In the genomic region with DNA sequence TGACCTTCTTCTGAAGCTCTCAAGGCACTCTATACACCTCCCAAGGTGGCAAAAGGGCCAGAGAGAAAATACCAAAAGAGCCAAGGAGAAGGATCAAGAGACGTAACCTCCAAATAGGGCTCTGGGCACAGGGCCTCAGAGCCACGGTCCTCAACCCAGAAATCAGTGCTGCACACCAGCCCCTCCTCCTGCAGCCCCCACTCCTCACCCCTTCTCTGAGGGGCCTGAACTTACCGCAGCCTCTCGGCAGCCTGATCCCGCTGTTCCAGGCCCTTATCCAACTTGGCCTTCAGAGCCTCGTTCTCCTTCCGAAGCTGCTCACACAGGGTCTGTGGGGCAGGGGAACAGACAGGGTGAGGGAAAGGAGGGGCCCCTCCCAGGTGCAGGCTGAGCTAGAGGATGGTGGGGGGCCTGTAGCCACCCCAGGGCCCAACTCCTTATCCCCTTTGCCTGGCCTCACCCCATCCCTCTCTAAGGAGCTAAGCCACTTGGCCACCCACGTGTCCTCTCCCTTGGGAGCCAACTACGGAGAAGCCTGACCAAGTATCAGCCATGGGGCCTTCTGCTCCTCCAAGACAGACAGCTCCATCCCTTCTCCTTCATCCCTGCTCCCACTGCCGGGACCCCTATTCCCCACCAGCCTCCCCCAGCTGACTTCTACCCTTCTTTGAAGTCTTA, we compare ENCODE assay signal across 8 cellular contexts. TPM values are rescaled to one million over a fixed set of nuclear protein-coding genes. Genes with fewer than 3 reads are reported as not detected.
A peak's percentile ranks its signal among the peaks of the same experiment; 100 is the strongest.
DNase-seq lines count a peak whose midpoint lies in the region; ATAC-seq, FAIRE-seq and TF ChIP-seq lines count a peak whose summit lies in the region.

No MANE protein-coding gene starts in this region.

- H3K4me2 ChIP-seq in H9 (ENCODE audit: insufficient read depth, insufficient read length, low read length), result no peak overlapping the region
- no peak overlapping the region for H3K4me2 ChIP-seq in GM12878 (ENCODE audit: control insufficient read depth, insufficient read depth)
- no peak overlapping the region for H3K4me2 ChIP-seq in neural cell (ENCODE audit: low read length)
- no peak overlapping the region for H3K4me2 ChIP-seq in OCI-LY7 (ENCODE audit: low read length)

- no peak overlapping the region for H2BK15ac ChIP-seq in H9 (ENCODE audit: low read depth, low read length)

- no peak overlapping the region for H3K23ac ChIP-seq in H9 (ENCODE audit: insufficient read length, low read depth, low read length)

- no peak for DNase-seq in H9
- DNase-seq in GM12878 (ENCODE audit: low read depth, low spot score), result no peak
- no peak for DNase-seq in GF-D8 (lab: John Stamatoyannopoulos, UW)
- no peak for DNase-seq in OCI-LY7 (ENCODE audit: low spot score)
- DNase-seq in globus pallidus (ENCODE audit: low spot score), result no peak

- no peak for TF ChIP-seq POLR2A in GM12878 (IDR thresholded peaks at IDR 0.05; ENCODE audit: low read depth, low read length)

- peak; percentile 12 for ATAC-seq in GM12878
- no peak for ATAC-seq in HG03378 (IDR thresholded peaks at IDR 0.05; ENCODE audit: unreplicated experiment)

- no peaks in the 10 kb centered on the region for H3K27me3 Mint-ChIP-seq in H9 (ENCODE audit: low read depth)

- TF ChIP-seq RAD21 in GM12878 (IDR thresholded peaks at IDR 0.05; ENCODE audit: insufficient read depth, low read depth, low read length) (no peak), neural cell (conservative IDR thresholded peaks at IDR 0.05) (no peak)

- H3K14ac ChIP-seq in H9 (ENCODE audit: insufficient read depth, low read length), result no peak overlapping the region

- H3F3A ChIP-seq in neural cell (ENCODE audit: insufficient read depth, low read length, poor library complexity, severe bottlenecking), result no peaks in the 10 kb centered on the region

- RAD21 ChIA-PET in GM12878 (lab: Charles Lee; ENCODE audit: unreplicated experiment), result interaction anchor here (0.7 to 7.7 kb wide), 31 partner anchors 14 to 266 kb away, joined by 3 to 178 read pairs (median 4); partner anchors contain the start of gene ANXA6

- peak overlapping the region in 2 of 3 experiments; percentile 54 to 81; a peak in 2 of 7 replicates for H3K27ac Mint-ChIP-seq in H9

- no peak for TF ChIP-seq EP300 in GM12878 (IDR thresholded peaks at IDR 0.05; ENCODE audit: borderline replicate concordance in 1 of 2, control insufficient read depth in 1 of 2, low read depth in 2 of 2, low read length in 2 of 2)
- TF ChIP-seq EP300 in neural cell (conservative IDR thresholded peaks at IDR 0.05; ENCODE audit: poor library complexity, severe bottlenecking), result no peak

- peak; percentile 61; the same call in 1 of the 2 replicates for TF ChIP-seq CTCF in C4-2B (conservative IDR thresholded peaks at IDR 0.05)
- TF ChIP-seq CTCF in H9 (conservative IDR thresholded peaks at IDR 0.05), result no peak; the same call in 2 of the 3 replicates
- TF ChIP-seq CTCF in GM12878 (IDR thresholded peaks at IDR 0.05 in 2 of 3, conservative IDR thresholded peaks at IDR 0.05 in 1 of 3; ENCODE audit: control insufficient read depth in 2 of 3, extremely low read depth in 1 of 3, insufficient read depth in 1 of 3, low read depth in 3 of 3, low read length in 3 of 3), result no peak
- no peak for TF ChIP-seq CTCF in neural cell (IDR thresholded peaks at IDR 0.05; ENCODE audit: poor library complexity, severe bottlenecking)
- TF ChIP-seq CTCF in OCI-LY7 (conservative IDR thresholded peaks at IDR 0.05; ENCODE audit: low read length), result no peak; the same call in 1 of the 2 replicates

- FAIRE-seq in GM12878 (lab: Jason Lieb, UNC), result peak; percentile 54

- H3K36me3 ChIP-seq in GM12878 (ENCODE audit: control insufficient read depth in 2 of 2, insufficient read depth in 2 of 2, low read length in 1 of 2) (peaks cover 49 to 69% of the 10 kb centered on the region in 2 experiments), neural cell (ENCODE audit: insufficient read depth, low read length) (no peaks in the 10 kb centered on the region), OCI-LY7 (ENCODE audit: insufficient read depth, low read length) (peaks cover 67% of the 10 kb centered on the region)

- no peak overlapping the region for H3K4me3 Mint-ChIP-seq in H9

- peaks cover 0 to 23% (median 17%) of the 10 kb centered on the region in 3 experiments; a peak in 4 of 7 replicates for H3K36me3 Mint-ChIP-seq in H9 (ENCODE audit: insufficient read depth in 1 of 3, low read depth in 3 of 3)

- no peak overlapping the region for H2AK5ac ChIP-seq in H9 (ENCODE audit: insufficient read length, low read length)

- POLR2A ChIA-PET in GM12878 (lab: Charles Lee), result interaction anchor here (0.5 to 4.2 kb wide), 7 partner anchors 27 to 140 kb away, joined by 3 to 23 read pairs (median 4); no protein-coding TSS in a partner anchor
- POLR2A ChIA-PET in OCI-LY7 (lab: Charles Lee), result interaction anchor here (0.7 to 1.8 kb wide), 5 partner anchors 29 to 138 kb away, joined by 3 to 5 read pairs (median 3); partner anchors contain the start of gene TNIP1

- no peak overlapping the region for H3T11ph ChIP-seq in H9 (ENCODE audit: low read length)

- H3K79me2 ChIP-seq in H9 (ENCODE audit: insufficient read depth, low read length) (no peaks in the 10 kb centered on the region), GM12878 (ENCODE audit: control insufficient read depth, insufficient read depth, low read length) (peaks cover 14% of the 10 kb centered on the region), neural cell (replicated peaks; ENCODE audit: insufficient read depth, low read length) (no peaks in the 10 kb centered on the region), OCI-LY7 (ENCODE audit: insufficient read depth, low read depth, low read length) (no peaks in the 10 kb centered on the region)

- H3K9me2 ChIP-seq in neural cell (ENCODE audit: insufficient read depth, low read length) (no peaks in the 10 kb centered on the region), OCI-LY7 (ENCODE audit: insufficient read depth, low read length) (no peaks in the 10 kb centered on the region)

- H4K8ac ChIP-seq in H9 (replicated peaks; ENCODE audit: insufficient read length, low read depth, low read length), result no peak overlapping the region

- H3K27me3 ChIP-seq in H9 (ENCODE audit: insufficient read depth, low read length), result no peaks in the 10 kb centered on the region
- H3K27me3 ChIP-seq in GM12878 (replicated peaks in 1 of 2; ENCODE audit: control insufficient read depth in 2 of 2, insufficient read depth in 2 of 2, low read length in 1 of 2), result no peaks in the 10 kb centered on the region
- H3K27me3 ChIP-seq in neural cell (ENCODE audit: insufficient read depth, low read depth, low read length), result no peaks in the 10 kb centered on the region

- CTCF ChIA-PET in GM12878 (lab: Yijun Ruan, JAX) (interaction anchor here (0.6 to 15.8 kb wide), 39 partner anchors 8 to 262 kb away, joined by 3 to 691 read pairs (median 5); partner anchors contain the start of genes ANXA6 and GM2A), OCI-LY7 (lab: Charles Lee; ENCODE audit: unreplicated experiment) (interaction anchor here (1.0 to 3.7 kb wide), 8 partner anchors 8 to 189 kb away, joined by 3 to 32 read pairs (median 4); no protein-coding TSS in a partner anchor)

- H3K4ac ChIP-seq in H9 (ENCODE audit: low read depth, low read length), result no peak overlapping the region

- H2AFZ ChIP-seq in H9 (ENCODE audit: low read length), result no peak overlapping the region
- H2AFZ ChIP-seq in GM12878 (ENCODE audit: control insufficient read depth, low read depth, low read length), result no peak overlapping the region
- no peak overlapping the region for H2AFZ ChIP-seq in neural cell (ENCODE audit: low read depth, low read length)
- H2AFZ ChIP-seq in OCI-LY7 (ENCODE audit: low read length), result no peak overlapping the region

- BruUV-seq in GM12878 (replicated peaks; lab: Mats Ljungman, UMichigan), result no TSS peak
- no TSS peak for BruUV-seq in OCI-LY7 (replicated peaks; lab: Mats Ljungman, UMichigan)

- H3K4me3 ChIP-seq in GM12878 (no peak overlapping the region), neural cell (ENCODE audit: low read length) (no peak overlapping the region), OCI-LY7 (ENCODE audit: low read depth, low read length, poor library complexity, severe bottlenecking) (no peak overlapping the region)

- H3K4me1 ChIP-seq in H9 (ENCODE audit: insufficient read depth, low read length) (no peaks in the 10 kb centered on the region), GM12878 (ENCODE audit: control insufficient read depth, insufficient read depth, low read length) (no peaks in the 10 kb centered on the region; the same call in 1 of the 2 replicates), OCI-LY7 (ENCODE audit: insufficient read depth, low read length, poor library complexity, severe bottlenecking) (peaks cover 7% of the 10 kb centered on the region)

- H3K79me1 ChIP-seq in H9 (ENCODE audit: insufficient read depth, low read depth, low read length, poor library complexity, severe bottlenecking), result no peaks in the 10 kb centered on the region

- no peak overlapping the region for H2BK5ac ChIP-seq in H9 (ENCODE audit: insufficient read length, low read length)

- intact Hi-C loops in GM12878 (cut with micrococcal nuclease; ENCODE audit: unreplicated experiment) (loop anchor here (1.0 to 5.0 kb wide), 3 partner anchors 63 to 265 kb away; no protein-coding TSS in a partner anchor), OCI-LY7 (cut with micrococcal nuclease; ENCODE audit: unreplicated experiment) (loop anchor here (1.0 kb wide), 3 partner anchors 63 to 187 kb away; no protein-coding TSS in a partner anchor)

- no peaks in the 10 kb centered on the region for H3K9me3 Mint-ChIP-seq in H9

- no peak overlapping the region for H2BK20ac ChIP-seq in H9 (ENCODE audit: low read depth, low read length, poor library complexity, severe bottlenecking)

- no peak overlapping the region for H2BK12ac ChIP-seq in H9 (ENCODE audit: insufficient read length, low read depth, low read length)

- H4K20me1 ChIP-seq in H9 (ENCODE audit: control insufficient read depth, insufficient read depth, insufficient read length) (no peaks in the 10 kb centered on the region), GM12878 (ENCODE audit: control insufficient read depth, insufficient read depth) (no peaks in the 10 kb centered on the region; the same call in 1 of the 2 replicates), neural cell (ENCODE audit: insufficient read depth) (no peaks in the 10 kb centered on the region), OCI-LY7 (ENCODE audit: insufficient read depth, low read length) (no peaks in the 10 kb centered on the region)

- H3K4me1 Mint-ChIP-seq in H9, result peaks cover 0 to 5% of the 10 kb centered on the region in 2 experiments; a peak in 1 of 4 replicates

- no peaks in the 10 kb centered on the region for H3K23me2 ChIP-seq in H9 (ENCODE audit: insufficient read length, low read depth, low read length, poor library complexity, severe bottlenecking)

- no peak overlapping the region for H4K5ac ChIP-seq in H9 (ENCODE audit: insufficient read length, low read depth, low read length)

- no peak overlapping the region for H2BK120ac ChIP-seq in H9 (ENCODE audit: low read depth, low read length, poor library complexity, severe bottlenecking)

- H3K56ac ChIP-seq in H9 (ENCODE audit: insufficient read length, low read depth, low read length), result no peak overlapping the region

- H3K18ac ChIP-seq in H9 (ENCODE audit: insufficient read length, low read depth, low read length), result no peak overlapping the region

- WGBS in H9 (ENCODE audit: extremely low coverage, insufficient read length, low lambda C conversion rate), result no CpG with 5 or more reads among the region's 10 CpGs
- WGBS in GM12878 (ENCODE audit: insufficient coverage, insufficient replicate concordance, low lambda C conversion rate, missing lambda C conversion rate), result 72% methylated on average over 10 of the region's 10 CpGs

- in situ Hi-C loops in GM12878 (cut with MboI), result loop anchor here (5.0 kb wide), 2 partner anchors 70 to 110 kb away; no protein-coding TSS in a partner anchor

- SMC1A ChIA-PET in GM12878 (lab: Charles Lee; ENCODE audit: uncharacterized antibody, unreplicated experiment), result interaction anchor here (0.6 to 9.9 kb wide), 28 partner anchors 9 to 264 kb away, joined by 3 to 279 read pairs (median 6); partner anchors contain the start of gene TNIP1

- H4K91ac ChIP-seq in H9 (ENCODE audit: insufficient read length, low read depth, low read length), result no peak overlapping the region

- H3K9me3 ChIP-seq in H9 (ENCODE audit: control insufficient read depth, low read depth, low read length) (no peaks in the 10 kb centered on the region), GM12878 (replicated peaks; ENCODE audit: control insufficient read depth, insufficient read depth, low read length) (no peaks in the 10 kb centered on the region), neural cell (ENCODE audit: low read length) (no peaks in the 10 kb centered on the region), OCI-LY7 (ENCODE audit: low read length) (no peaks in the 10 kb centered on the region)

- H3K9ac ChIP-seq in H9 (ENCODE audit: extremely low read depth, insufficient read length, low read length) (no peak overlapping the region), GM12878 (ENCODE audit: control insufficient read depth, insufficient read depth, low read length) (no peak overlapping the region), neural cell (ENCODE audit: low read length) (no peak overlapping the region)

- H3K27ac ChIP-seq in C4-2B, result no peak overlapping the region
- H3K27ac ChIP-seq in H9 (ENCODE audit: insufficient read length, low read depth, low read length), result no peak overlapping the region
- no peak overlapping the region for H3K27ac ChIP-seq in GM12878 (ENCODE audit: control insufficient read depth, insufficient read depth)
- H3K27ac ChIP-seq in neural cell (ENCODE audit: low read length), result no peak overlapping the region
- H3K27ac ChIP-seq in OCI-LY7 (ENCODE audit: low read depth, low read length, poor library complexity, severe bottlenecking), result no peak overlapping the region

RNA-seq across cellular contexts. Expression of gene TNIP1, which starts 28.8 kb away (rescaled TPM):
- total RNA-seq in H9 (2021), result 40.8 and 43.7 TPM in 2 replicates
- 372 and 425 TPM in 2 replicates for total RNA-seq in GM12878 (2013; cell fraction: nucleolus; rRNA removed)
- total RNA-seq in GM12878 (2014; rRNA removed), result 203 and 223 TPM in 2 replicates
- 147 and 148 TPM in 2 replicates for total RNA-seq in GM12878 (2014; rRNA removed; fragmentation: Illumina TruSeq; extraction: Trizol)
- 279 and 289 TPM in 2 replicates for total RNA-seq in GM12878 (2021)
- polyA plus RNA-seq in GM12878 (2011; ENCODE audit: low read depth), result 132 TPM
- polyA plus RNA-seq in GM12878 (2011; rRNA removed), result 156 and 178 TPM in 2 replicates
- polyA plus RNA-seq in GM12878 (2011; cell fraction: cytosol; rRNA removed), result 190 and 206 TPM in 2 replicates
- polyA plus RNA-seq in GM12878 (2011; cell fraction: nucleus; rRNA removed), result 272 and 287 TPM in 2 replicates
- 262 and 278 TPM in 2 replicates for polyA plus RNA-seq in GM12878 (2012)
- polyA plus RNA-seq in GM12878 (2014; fragmentation: Illumina TruSeq; extraction: Trizol), result 107 and 151 TPM in 2 replicates
- 10 to 100 TPM in 1 of 2 experiments, 1 to 10 TPM in 1; 4.4 to 13.7 TPM for polyA plus RNA-seq in GM12878 (2014; fragmentation: Nextera tagmentation; extraction: Ambion mirVana)
- polyA plus RNA-seq in GM12878 (2014; rRNA removed), result 199 and 200 TPM in 2 replicates
- polyA plus RNA-seq in GM12878 (2016; fragmentation: Nextera tagmentation; extraction: Ambion mirVana), result 100 to 1,000 TPM; 112 to 117 TPM
- polyA minus RNA-seq in GM12878 (2011; rRNA and poly(A)+ RNA removed), result 245 and 345 TPM in 2 replicates
- polyA minus RNA-seq in GM12878 (2011; cell fraction: cytosol; rRNA and poly(A)+ RNA removed), result 117 and 134 TPM in 2 replicates
- polyA minus RNA-seq in GM12878 (2011; cell fraction: nucleus; rRNA and poly(A)+ RNA removed), result 165 and 259 TPM in 2 replicates
- 3.1 and 3.3 TPM in 2 replicates for polyA plus RNA-seq in neural cell
- 4.2 and 4.9 TPM in 2 replicates for polyA minus RNA-seq in neural cell
- total RNA-seq in OCI-LY7 (2014; rRNA removed; shearing (Covaris generic)), result 51.4 and 55.9 TPM in 2 replicates
- total RNA-seq in OCI-LY7 (2022), result 76.3 and 77.5 TPM in 2 replicates

RNA-seq across cellular contexts. Expression of gene GPX3, which starts 31.7 kb away (rescaled TPM):
- total RNA-seq in H9 (2021) (20.4 and 20.9 TPM in 2 replicates), GM12878 (2014; rRNA removed) (0.22 TPM in 1 of 2 replicates, not detected in the other), GM12878 (2014; rRNA removed; fragmentation: Illumina TruSeq; extraction: Trizol) (not detected in 2 replicates), GM12878 (2021) (0.38 and 0.45 TPM in 2 replicates), OCI-LY7 (2022) (not detected in 2 replicates)
- not detected in 2 replicates for total RNA-seq in GM12878 (2013; cell fraction: nucleolus; rRNA removed)
- polyA plus RNA-seq in GM12878 (2011; ENCODE audit: low read depth), result 0.37 TPM
- polyA plus RNA-seq in GM12878 (2011; rRNA removed) (0.04 TPM in 1 of 2 replicates, not detected in the other), GM12878 (2014; fragmentation: Illumina TruSeq; extraction: Trizol) (0.09 and 0.19 TPM in 2 replicates), GM12878 (2014; fragmentation: Nextera tagmentation; extraction: Ambion mirVana) (under 1 TPM in 1 of 2 experiments, not detected in 1; 0.15 TPM), GM12878 (2014; rRNA removed) (0.12 and 0.32 TPM in 2 replicates), GM12878 (2016; fragmentation: Nextera tagmentation; extraction: Ambion mirVana) (1 to 10 TPM in 1 of 2 experiments, under 1 TPM in 1; 0.91 to 1.0 TPM), neural cell (4.0 and 5.1 TPM in 2 replicates)
- 0.07 TPM in 1 of 2 replicates, not detected in the other for polyA plus RNA-seq in GM12878 (2011; cell fraction: cytosol; rRNA removed)
- polyA plus RNA-seq in GM12878 (2011; cell fraction: nucleus; rRNA removed), result not detected in 2 replicates
- polyA plus RNA-seq in GM12878 (2012), result 0.81 and 1.3 TPM in 2 replicates
- not detected in 2 replicates for polyA minus RNA-seq in GM12878 (2011; rRNA and poly(A)+ RNA removed)
- not detected in 2 replicates for polyA minus RNA-seq in GM12878 (2011; cell fraction: cytosol; rRNA and poly(A)+ RNA removed)
- not detected in 2 replicates for polyA minus RNA-seq in GM12878 (2011; cell fraction: nucleus; rRNA and poly(A)+ RNA removed)
- polyA minus RNA-seq in neural cell, result 3.2 and 5.2 TPM in 2 replicates
- total RNA-seq in OCI-LY7 (2014; rRNA removed; shearing (Covaris generic)), result not detected in 2 replicates

Comparison
In these comparisons a context has a peak if more than half of its experiments do, and no peak if none do; other contexts are left out.
1. RNA of gene GPX3, which starts 31.7 kb away (total RNA-seq): 20.4 to 20.9 TPM in H9; 0.22 to 0.45 TPM in GM12878 and not detected in OCI-LY7; every median in the first group is over 10 times any median in the second.